Comparison of ENCODE assay signal across 11 cellular contexts in the genomic region with DNA sequence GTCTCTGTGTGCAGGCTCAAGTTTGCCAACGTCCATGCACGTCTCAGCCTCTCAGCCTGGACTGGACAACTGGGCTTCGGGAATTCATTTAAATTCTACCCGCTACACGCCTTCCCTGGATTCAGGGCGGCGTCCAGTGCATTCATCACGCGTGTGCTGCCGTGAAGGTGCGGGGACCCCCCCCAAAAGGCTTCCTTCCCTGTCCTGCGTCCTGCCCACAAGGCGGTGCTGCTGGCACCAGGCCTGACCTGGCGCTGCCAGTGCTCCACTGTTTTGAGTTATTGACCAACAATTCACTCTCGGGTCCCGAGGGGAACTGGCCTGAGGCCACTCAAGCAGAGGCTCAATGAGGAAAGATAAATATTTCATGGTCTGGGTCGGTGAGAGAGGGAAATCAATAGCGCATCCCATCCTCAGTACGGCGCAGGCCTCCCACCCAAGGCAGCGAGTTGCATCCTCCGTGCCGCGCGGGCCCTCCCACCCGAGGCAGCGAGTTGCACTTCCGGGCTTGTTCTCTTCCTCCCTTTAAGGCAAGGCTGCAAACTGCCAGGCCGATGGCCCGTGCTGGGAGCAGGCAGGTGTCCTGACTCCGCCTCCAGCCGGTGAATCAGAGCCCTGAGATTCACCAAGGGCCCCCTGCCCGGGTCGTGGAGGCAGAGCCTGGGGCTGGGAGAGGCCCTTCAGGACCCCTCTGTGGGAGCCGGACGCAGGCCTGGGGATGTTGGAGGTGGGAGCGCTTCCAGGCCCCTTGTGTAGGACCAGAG.
A peak's percentile ranks its signal among the peaks of the same experiment; 100 is the strongest.
DNase-seq lines count a peak whose midpoint lies in the region; ATAC-seq lines count a peak whose summit lies in the region.
"Had no signal": no experiment of that assay in that cellular context is flagged by ENCODE, and none has a peak within 500 bp of the region (broad histone marks: within the 10 kb centered on the region; RNA-seq: fewer than 3 reads in every experiment).

No MANE protein-coding gene starts in this region.

- ATAC-seq in GM21423 (IDR thresholded peaks at IDR 0.05; ENCODE audit: unreplicated experiment), result no peak
- ATAC-seq: pancreas had no signal

- intact Hi-C loops in head of caudate nucleus (cut with DNase I), result no loop called here

- no peak overlapping the region for H3K27ac ChIP-seq in caudate nucleus (ENCODE audit: low read depth, low read length)
- H3K27ac ChIP-seq: pancreas had no signal

- peak; percentile 24 for DNase-seq in stimulated activated CD4-positive, alpha-beta T cell treated with anti-CD3 and anti-CD28 coated beads, Interleukin-1b, Interleukin-23, amount 100 ng/mL, for 48 hours
- no peak for DNase-seq in stimulated activated CD4-positive, alpha-beta T cell treated with anti-CD3 and anti-CD28 coated beads, Interleukin-4, amount 100 ng/mL, for 4 hours
- DNase-seq in NAMALWA (ENCODE audit: low spot score) (peak; percentile 63), glomerular visceral epithelial cell (ENCODE audit: extremely low spot score) (peak; percentile 36), head of caudate nucleus (no peak), caudate nucleus (lab: John Stamatoyannopoulos, UW) (no peak), NCI-H82 treated with DMSO at 0.1 percent for 48 hours (lab: John Stamatoyannopoulos, UW; ENCODE audit: unreplicated experiment) (no peak)
- DNase-seq: activated CD4-positive, CD25-positive, alpha-beta regulatory T cell treated with anti-CD3 and anti-CD28 coated beads, Interleukin-2, amount 50 U/mL, for 72 hours; stimulated activated naive CD4-positive, alpha-beta T cell treated with Interleukin-2 at 50 U/mL for 16 hours had no signal

Comparison
In these comparisons a context has a peak if more than half of its experiments do, and no peak if none do; other contexts are left out.
1. DNase-seq: peak in stimulated activated CD4-positive, alpha-beta T cell treated with anti-CD3 and anti-CD28 coated beads, Interleukin-1b, Interleukin-23, amount 100 ng/mL, for 48 hours (single experiment), NAMALWA (single experiment) and glomerular visceral epithelial cell (single experiment); none in stimulated activated CD4-positive, alpha-beta T cell treated with anti-CD3 and anti-CD28 coated beads, Interleukin-4, amount 100 ng/mL, for 4 hours (0 of 2), head of caudate nucleus (0 of 42), caudate nucleus (0 of 61) and NCI-H82 treated with DMSO at 0.1 percent for 48 hours (single experiment).